In genomic region chr20:3784226-3784853, GRCh38 we compare ENCODE assay signal across 10 cellular contexts.
DNase-seq lines count a peak whose midpoint lies in the region; ATAC-seq and TF ChIP-seq lines count a peak whose summit lies in the region.
"Had no signal": no experiment of that assay in that cellular context is flagged by ENCODE, and none has a peak within 500 bp of the region (broad histone marks: within the 10 kb centered on the region; RNA-seq: fewer than 3 reads in every experiment).

No MANE protein-coding gene starts in this region.

- in situ Hi-C loops in astrocyte of the cerebellum (cut with HindIII; ENCODE audit: low sequenced_read_pairs), result no loop called here

- H3K27ac ChIP-seq in muscle layer of colon (ENCODE audit: low read depth, low read length), result no peak overlapping the region
- H3K27ac ChIP-seq: HL-60 had no signal

- H3K36me3 Mint-ChIP-seq in stimulated activated naive CD8-positive, alpha-beta T cell treated with anti-CD3 and anti-CD28 coated beads, Interleukin-15, Interleukin-2, amounts not matched to agents 100 ng/mL and 50 ng/mL, for 24 hours (ENCODE audit: low read depth), result peaks cover 6% of the 10 kb centered on the region

- H3K27me3 Mint-ChIP-seq in stimulated activated naive CD8-positive, alpha-beta T cell treated with anti-CD3 and anti-CD28 coated beads, Interleukin-15, Interleukin-2, amounts not matched to agents 100 ng/mL and 50 ng/mL, for 24 hours, result peaks cover 4% of the 10 kb centered on the region

- no peaks in the 10 kb centered on the region for H3K36me3 ChIP-seq in muscle layer of colon (ENCODE audit: insufficient read depth, low read length)

- peaks cover 49% of the 10 kb centered on the region for H3K4me1 Mint-ChIP-seq in stimulated activated naive CD8-positive, alpha-beta T cell treated with anti-CD3 and anti-CD28 coated beads, Interleukin-15, Interleukin-2, amounts not matched to agents 100 ng/mL and 50 ng/mL, for 24 hours (ENCODE audit: low read depth)

- peak overlapping the region; percentile 50 for H3K9ac ChIP-seq in muscle layer of colon (ENCODE audit: low read length)

- H3K4me1 ChIP-seq in muscle layer of colon (ENCODE audit: insufficient read depth, low read length), result peaks cover 41% of the 10 kb centered on the region

- peak overlapping the region; percentile 63 for H3K4me3 Mint-ChIP-seq in stimulated activated naive CD8-positive, alpha-beta T cell treated with anti-CD3 and anti-CD28 coated beads, Interleukin-15, Interleukin-2, amounts not matched to agents 100 ng/mL and 50 ng/mL, for 24 hours

- no peaks in the 10 kb centered on the region for H3K9me3 ChIP-seq in muscle layer of colon (ENCODE audit: low read length)

- no peaks in the 10 kb centered on the region for H3K9me3 Mint-ChIP-seq in stimulated activated naive CD8-positive, alpha-beta T cell treated with anti-CD3 and anti-CD28 coated beads, Interleukin-15, Interleukin-2, amounts not matched to agents 100 ng/mL and 50 ng/mL, for 24 hours

- H3K27me3 ChIP-seq in muscle layer of colon (ENCODE audit: control insufficient read depth in 1 of 2, insufficient read depth in 2 of 2, low read length in 2 of 2), result no peaks in the 10 kb centered on the region

- no peak for TF ChIP-seq CTCF in astrocyte of the cerebellum (IDR thresholded peaks at IDR 0.05; ENCODE audit: low read depth, low read length, missing control alignments)

- DNase-seq in stimulated activated naive CD8-positive, alpha-beta T cell treated with anti-CD3 and anti-CD28 coated beads, Interleukin-15, Interleukin-2, amounts not matched to agents 100 U/mL and 50 U/mL, for 24 hours, result no peak
- no peak for DNase-seq in astrocyte of the cerebellum (ENCODE audit: low read depth)
- no peak for DNase-seq in NCI-H510A treated with DMSO at 0.1 percent for 48 hours (lab: John Stamatoyannopoulos, UW)
- no peak for DNase-seq in hepatic stellate cell (ENCODE audit: low spot score)
- no peak for DNase-seq in NCI-H1105 treated with DMSO at 0.1 percent for 48 hours (lab: John Stamatoyannopoulos, UW)
- no peak for DNase-seq in SKM-1 (lab: John Stamatoyannopoulos, UW; ENCODE audit: unreplicated experiment)
- DNase-seq: SIG-M5 had no signal

- H3K27ac Mint-ChIP-seq in stimulated activated naive CD8-positive, alpha-beta T cell treated with anti-CD3 and anti-CD28 coated beads, Interleukin-15, Interleukin-2, amounts not matched to agents 100 ng/mL and 50 ng/mL, for 24 hours, result peak overlapping the region; percentile 11

- H3K4me3 ChIP-seq in astrocyte of the cerebellum (ENCODE audit: low read depth, low read length), result peak overlapping the region; percentile 47
- H3K4me3 ChIP-seq in muscle layer of colon (ENCODE audit: low read depth in 1 of 2, low read length in 2 of 2), result peak overlapping the region in 1 of 2 donors; percentile 84

- ATAC-seq in stimulated activated naive CD8-positive, alpha-beta T cell treated with anti-CD3 and anti-CD28 coated beads, Interleukin-15, Interleukin-2, amounts not matched to agents 100 U/mL and 50 U/mL, for 24 hours, result no peak
